ENCODE assay signal across 10 cellular contexts in genomic region chr22:43159484-43160178, GRCh38. TPM values are rescaled to one million over a fixed set of nuclear protein-coding genes. Genes with fewer than 3 reads are reported as not detected.
DNase-seq lines count a peak whose midpoint lies in the region; ATAC-seq and TF ChIP-seq lines count a peak whose summit lies in the region.
"Had no signal": no experiment of that assay in that cellular context is flagged by ENCODE, and none has a peak within 500 bp of the region (broad histone marks: within the 10 kb centered on the region; RNA-seq: fewer than 3 reads in every experiment).

No MANE protein-coding gene starts in this region.

- H3K27me3 Mint-ChIP-seq in type B pancreatic cell: peaks cover 4% of the 10 kb centered on the region

- in situ Hi-C loops in Panc1 (cut with HindIII; ENCODE audit: low pct_unique_long_range_greater_than_20kb, low sequenced_read_pairs): no loop called here
- in situ Hi-C loops in KBM-7 (cut with MboI; ENCODE audit: low pct_unique_long_range_greater_than_20kb, low sequenced_read_pairs): no loop called here

- intact Hi-C loops in Panc1 (cut with micrococcal nuclease; ENCODE audit: unreplicated experiment): no loop called here

- peak; percentile 14; the same call in 1 of the 2 replicates for TF ChIP-seq CTCF in SK-N-SH (IDR thresholded peaks at IDR 0.05)
- TF ChIP-seq CTCF in Panc1 (IDR thresholded peaks at IDR 0.05): no peak; the same call in 1 of the 2 replicates
- TF ChIP-seq CTCF in foreskin keratinocyte (conservative IDR thresholded peaks at IDR 0.05): peak; percentile 64
- peak; percentile 56 for TF ChIP-seq CTCF in type B pancreatic cell (conservative IDR thresholded peaks at IDR 0.05)

- CTCF ChIA-PET in SK-N-SH (lab: Yijun Ruan, JAX): no interaction called here
- CTCF ChIA-PET in Panc1 (lab: Charles Lee): no interaction called here

- no peak for TF ChIP-seq EP300 in SK-N-SH (IDR thresholded peaks at IDR 0.05; ENCODE audit: borderline replicate concordance in 1 of 2, low read depth in 1 of 2, low read length in 1 of 2)

- H3K27ac ChIP-seq in SK-N-SH (ENCODE audit: low read depth in 2 of 2, low read length in 1 of 2) (no peak overlapping the region), Panc1 (ENCODE audit: low read length) (no peak overlapping the region), foreskin keratinocyte (no peak overlapping the region)
- H3K27ac ChIP-seq: C4-2B had no signal

- H3K27me3 ChIP-seq in SK-N-SH (ENCODE audit: insufficient read depth) (no peaks in the 10 kb centered on the region), Panc1 (ENCODE audit: control insufficient read depth, insufficient read depth, low read length) (no peaks in the 10 kb centered on the region), foreskin keratinocyte (no peaks in the 10 kb centered on the region)

- no peaks in the 10 kb centered on the region for H3K36me3 Mint-ChIP-seq in type B pancreatic cell

- H3K4me1 ChIP-seq in SK-N-SH (ENCODE audit: control insufficient read depth in 1 of 2, insufficient read depth in 2 of 2, low read depth in 1 of 2, low read length in 1 of 2) (no peaks in the 10 kb centered on the region), Panc1 (ENCODE audit: control insufficient read depth, insufficient read depth, low read length) (no peaks in the 10 kb centered on the region), foreskin keratinocyte (peaks cover 10% of the 10 kb centered on the region)

- no peak; the same call in 2 of the 3 replicates for ATAC-seq in SK-N-SH treated with all-trans-retinoic acid at 6 μM for 48 hours
- ATAC-seq in Panc1: peak; percentile 40; the same call in 1 of the 2 replicates
- ATAC-seq in foreskin keratinocyte: peak; percentile 28
- ATAC-seq in GM21381 (IDR thresholded peaks at IDR 0.05; ENCODE audit: unreplicated experiment): no peak

- WGBS in SK-N-SH (ENCODE audit: low lambda C conversion rate): 80% methylated on average over 2 of the region's 18 CpGs

- no peak overlapping the region for H3K4me3 Mint-ChIP-seq in type B pancreatic cell

- no peak overlapping the region for H2AFZ ChIP-seq in SK-N-SH (ENCODE audit: low read depth)

- no peak overlapping the region for H3K4me2 ChIP-seq in SK-N-SH

- H3K27ac Mint-ChIP-seq in type B pancreatic cell: no peak overlapping the region

- H3K4me3 ChIP-seq in SK-N-SH (ENCODE audit: low read depth in 2 of 2, low read length in 1 of 2) (no peak overlapping the region), Panc1 (ENCODE audit: low read depth in 2 of 2, low read length in 2 of 2) (no peak overlapping the region)

- DNase-seq in SK-N-SH (peak; percentile 45), Panc1 (ENCODE audit: low read depth, low spot score) (no peak), foreskin keratinocyte (no peak), type B pancreatic cell (ENCODE audit: extremely low spot score, unreplicated experiment) (no peak), RPMI8226 (no peak), KBM-7 (no peak)
- DNase-seq: NCI-H1417 treated with DMSO at 0.1 percent for 48 hours had no signal

- H3K4me1 Mint-ChIP-seq in type B pancreatic cell (ENCODE audit: unreplicated experiment): peaks cover 4% of the 10 kb centered on the region

- peaks cover 21% of the 10 kb centered on the region for H3K79me2 ChIP-seq in SK-N-SH (ENCODE audit: insufficient read depth)

- TF ChIP-seq RAD21 in SK-N-SH (IDR thresholded peaks at IDR 0.05; ENCODE audit: low read length): no peak

- H4K20me1 ChIP-seq in SK-N-SH (ENCODE audit: insufficient read depth): peaks cover 4% of the 10 kb centered on the region; the same call in 1 of the 2 replicates

- POLR2A ChIA-PET in SK-N-SH (lab: Yijun Ruan, JAX) (no interaction called here), Panc1 (lab: Charles Lee) (no interaction called here)

- no peaks in the 10 kb centered on the region for H3K9me3 ChIP-seq in SK-N-SH
- no peaks in the 10 kb centered on the region for H3K9me3 ChIP-seq in Panc1 (ENCODE audit: control insufficient read depth, insufficient read depth, low read depth, low read length)

- H3K36me3 ChIP-seq in SK-N-SH (replicated peaks in 1 of 2; ENCODE audit: control insufficient read depth in 1 of 2, insufficient read depth in 2 of 2, low read length in 1 of 2) (no peaks in the 10 kb centered on the region), Panc1 (ENCODE audit: control insufficient read depth, insufficient read depth, low read length) (no peaks in the 10 kb centered on the region)

- H3K9me3 Mint-ChIP-seq in type B pancreatic cell: no peaks in the 10 kb centered on the region

- no peaks in the 10 kb centered on the region for H3F3A ChIP-seq in SK-N-SH (replicated peaks; ENCODE audit: insufficient read depth)

- no TSS peak for BruUV-seq in Panc1 (replicated peaks; lab: Mats Ljungman, UMichigan)

- H3K9me2 ChIP-seq in SK-N-SH: no peaks in the 10 kb centered on the region

- no peak overlapping the region for H3K9ac ChIP-seq in SK-N-SH

TF ChIP-seq in SK-N-SH, 30 proteins besides CTCF, POLR2A, EP300 and RAD21 (continues in another document):
- TF ChIP-seq EZH2phosphoT487 (IDR thresholded peaks at IDR 0.05; ENCODE audit: borderline replicate concordance, low read depth) (no peak), SMC3 (IDR thresholded peaks at IDR 0.05; ENCODE audit: low read depth, low read length) (no peak), FOXJ3 (CRISPR knock-in tag; IDR thresholded peaks at IDR 0.05) (no peak), USF2 (IDR thresholded peaks at IDR 0.05; ENCODE audit: borderline replicate concordance, low read depth, low read length) (no peak), NRF1 (IDR thresholded peaks at IDR 0.05; ENCODE audit: low read depth, low read length) (no peak), GATA2 (CRISPR knock-in tag; IDR thresholded peaks at IDR 0.05) (no peak), SIN3A (IDR thresholded peaks at IDR 0.05; ENCODE audit: borderline replicate concordance, low read depth, low read length) (no peak)

TF ChIP-seq in SK-N-SH treated with all-trans-retinoic acid at 6 μM for 48 hours, 23 proteins besides CTCF, POLR2A, EP300 and RAD21 (continues in another document):
- TF ChIP-seq GLIS3 (CRISPR knock-in tag; IDR thresholded peaks at IDR 0.05): no peak
- no peak for TF ChIP-seq ZNF70 (CRISPR knock-in tag; IDR thresholded peaks at IDR 0.05)
- no peak for TF ChIP-seq PPARA (CRISPR knock-in tag; IDR thresholded peaks at IDR 0.05; ENCODE audit: borderline replicate concordance)
- TF ChIP-seq TOX (CRISPR knock-in tag; IDR thresholded peaks at IDR 0.05; ENCODE audit: borderline replicate concordance): no peak
- TF ChIP-seq TSHZ2 (CRISPR knock-in tag; IDR thresholded peaks at IDR 0.05): no peak
- TF ChIP-seq ZFP30 (CRISPR knock-in tag; IDR thresholded peaks at IDR 0.05): no peak
- TF ChIP-seq ISL1 (CRISPR knock-in tag; IDR thresholded peaks at IDR 0.05): no peak
- TF ChIP-seq SNAI2 (CRISPR knock-in tag; IDR thresholded peaks at IDR 0.05): no peak

RNA-seq across cellular contexts. Expression of gene TSPO, which starts 8.3 kb away (rescaled TPM):
- polyA plus RNA-seq in SK-N-SH (2012; rRNA removed) (156 and 158 TPM in 2 replicates), foreskin keratinocyte (560 and 763 TPM in 2 replicates)
- polyA plus RNA-seq in SK-N-SH (2012; cell fraction: cytosol; rRNA removed): 69.0 and 103 TPM in 2 replicates
- 73.0 and 98.4 TPM in 2 replicates for polyA plus RNA-seq in SK-N-SH (2012; cell fraction: nucleus; rRNA removed)
- total RNA-seq in Panc1 (2021; ENCODE audit: unreplicated experiment) (144 TPM), foreskin keratinocyte (364 and 470 TPM in 2 replicates), type B pancreatic cell (ENCODE audit: low replicate concordance) (16.9 and 30.9 TPM in 2 replicates)
- 228 TPM for polyA plus RNA-seq in Panc1 (2012; ENCODE audit: insufficient read length)

RNA-seq across cellular contexts. Expression of gene MCAT, which starts 16.4 kb away (rescaled TPM):
- polyA plus RNA-seq in SK-N-SH (2012; rRNA removed) (12.0 and 13.1 TPM in 2 replicates), foreskin keratinocyte (19.3 and 24.5 TPM in 2 replicates)
- polyA plus RNA-seq in SK-N-SH (2012; cell fraction: cytosol; rRNA removed): 7.7 and 10.5 TPM in 2 replicates
- polyA plus RNA-seq in SK-N-SH (2012; cell fraction: nucleus; rRNA removed): 8.9 and 13.2 TPM in 2 replicates
- total RNA-seq in Panc1 (2021; ENCODE audit: unreplicated experiment) (16.3 TPM), foreskin keratinocyte (15.9 and 16.7 TPM in 2 replicates), type B pancreatic cell (ENCODE audit: low replicate concordance) (24.0 and 27.0 TPM in 2 replicates)
- 25.1 TPM for polyA plus RNA-seq in Panc1 (2012; ENCODE audit: insufficient read length)

RNA-seq across cellular contexts. Expression of gene TTLL12, which starts 27.3 kb away (rescaled TPM):
- polyA plus RNA-seq in SK-N-SH (2012; rRNA removed) (9.3 and 11.5 TPM in 2 replicates), foreskin keratinocyte (50.0 and 54.6 TPM in 2 replicates)
- polyA plus RNA-seq in SK-N-SH (2012; cell fraction: cytosol; rRNA removed): 5.2 and 8.1 TPM in 2 replicates
- 10.9 and 13.7 TPM in 2 replicates for polyA plus RNA-seq in SK-N-SH (2012; cell fraction: nucleus; rRNA removed)
- total RNA-seq in Panc1 (2021; ENCODE audit: unreplicated experiment) (26.3 TPM), foreskin keratinocyte (70.2 and 72.5 TPM in 2 replicates), type B pancreatic cell (ENCODE audit: low replicate concordance) (57.3 and 98.5 TPM in 2 replicates)
- polyA plus RNA-seq in Panc1 (2012; ENCODE audit: insufficient read length): 28.8 TPM

RNA-seq across cellular contexts. Expression of gene BIK, which starts 49.1 kb away (rescaled TPM):
- polyA plus RNA-seq in SK-N-SH (2012; rRNA removed) (0.24 and 0.66 TPM in 2 replicates), foreskin keratinocyte (7.1 and 12.8 TPM in 2 replicates)
- 0.18 and 0.22 TPM in 2 replicates for polyA plus RNA-seq in SK-N-SH (2012; cell fraction: cytosol; rRNA removed)
- polyA plus RNA-seq in SK-N-SH (2012; cell fraction: nucleus; rRNA removed): 0.37 and 0.48 TPM in 2 replicates
- total RNA-seq in Panc1 (2021; ENCODE audit: unreplicated experiment) (0.18 TPM), foreskin keratinocyte (7.4 and 11.8 TPM in 2 replicates), type B pancreatic cell (ENCODE audit: low replicate concordance) (5.4 and 37.9 TPM in 2 replicates)
- not detected for polyA plus RNA-seq in Panc1 (2012; ENCODE audit: insufficient read length)

Comparison
In these comparisons a context has a peak if more than half of its experiments do, and no peak if none do; other contexts are left out.
1. ATAC-seq: peak in Panc1 (single experiment) and foreskin keratinocyte (single experiment); none in SK-N-SH treated with all-trans-retinoic acid at 6 μM for 48 hours (single experiment) and GM21381 (single experiment).